In genomic region chr12:3747976-3748619, GRCh38 we compare ENCODE assay signal across 19 cellular contexts. TPM values are rescaled to one million over a fixed set of nuclear protein-coding genes. Genes with fewer than 3 reads are reported as not detected.
A peak's percentile ranks its signal among the peaks of the same experiment; 100 is the strongest.
DNase-seq lines count a peak whose midpoint lies in the region; ATAC-seq and TF ChIP-seq lines count a peak whose summit lies in the region.
"Had no signal": no experiment of that assay in that cellular context is flagged by ENCODE, and none has a peak within 500 bp of the region (broad histone marks: within the 10 kb centered on the region; RNA-seq: fewer than 3 reads in every experiment).

No MANE protein-coding gene starts in this region.

- H3K27ac ChIP-seq in right atrium auricular region: no peak overlapping the region
- H3K27ac ChIP-seq: heart left ventricle, thoracic aorta had no signal

- ATAC-seq in left cardiac atrium (no peak), HG03354 (IDR thresholded peaks at IDR 0.05; ENCODE audit: poor library complexity, severe bottlenecking, unreplicated experiment) (no peak), GM21447 (IDR thresholded peaks at IDR 0.05; ENCODE audit: unreplicated experiment) (no peak)
- ATAC-seq: heart left ventricle had no signal

- TF ChIP-seq CTCF in right atrium auricular region (IDR thresholded peaks at IDR 0.05) (no peak), GM10266 (IDR thresholded peaks at IDR 0.05; ENCODE audit: control insufficient read depth, insufficient read depth, low read depth, missing control alignments) (no peak)

- H3K4me3 ChIP-seq in right atrium auricular region: no peak overlapping the region
- H3K4me3 ChIP-seq: heart left ventricle, thoracic aorta had no signal

- peaks cover 0 to 39% of the 10 kb centered on the region in 2 donors for H3K4me1 ChIP-seq in right atrium auricular region
- H3K4me1 ChIP-seq: BE2C had no signal

- no peaks in the 10 kb centered on the region for H3K36me3 ChIP-seq in right atrium auricular region
- H3K36me3 ChIP-seq: BE2C, heart left ventricle, thoracic aorta had no signal

- intact Hi-C loops in left cardiac atrium (cut with DNase I): no loop called here

- no peaks in the 10 kb centered on the region for H3K9me3 ChIP-seq in right atrium auricular region
- H3K9me3 ChIP-seq: BE2C, heart left ventricle, thoracic aorta had no signal

- DNase-seq in NCI-H2029 (lab: John Stamatoyannopoulos, UW) (peak; percentile 42), NCI-H2029 treated with DMSO at 0.1 percent for 48 hours (lab: John Stamatoyannopoulos, UW) (no peak), right atrium auricular region (ENCODE audit: low spot score) (peak; percentile 53), left cardiac atrium (no peak), iPS-NIHi7 (ENCODE audit: extremely low spot score) (peak; percentile 8), GM10266 (ENCODE audit: extremely low spot score) (no peak)
- DNase-seq: 8988T, activated gamma-delta T cell treated with Interleukin-2 at 50 U/mL for 16 hours, aorta, BE2C, cerebellar nuclear complex, heart left ventricle, Kasumi-1, NCI-H1105 treated with DMSO at 0.1 percent for 48 hours, nephron progenitor cell, SW 1271 had no signal

- H3K27me3 ChIP-seq in right atrium auricular region: no peaks in the 10 kb centered on the region
- H3K27me3 ChIP-seq: heart left ventricle had no signal

RNA-seq across cellular contexts. Expression of gene CRACR2A, which starts 4.8 kb away (rescaled TPM):
- total RNA-seq in right atrium auricular region (10 to 100 TPM in 1 of 2 donors, 1 to 10 TPM in 1; 6.0 to 10.9 TPM), left cardiac atrium (10 to 100 TPM in 1 of 2 donors, 1 to 10 TPM in 1; 7.4 to 10.1 TPM)

Comparison
In these comparisons a context has a peak if more than half of its experiments do, and no peak if none do; other contexts are left out.
1. DNase-seq: peak in NCI-H2029 (single experiment), right atrium auricular region (single experiment) and iPS-NIHi7 (single experiment); none in NCI-H2029 treated with DMSO at 0.1 percent for 48 hours (single experiment), left cardiac atrium (single experiment) and GM10266 (single experiment).